Comparison of ENCODE assay signal across 1 cellular context in genomic region chr3:112990672-112991602, GRCh38.
TF ChIP-seq lines count a peak whose summit lies in the region.

GTPBP8 (plus strand) TSS chr3:112990984; CDS start chr3:112991000, 16 bp downstream.

TF ChIP-seq in K562, 482 proteins besides CTCF, POLR2A, EP300 and RAD21 (continued from another document and continues in another):
- 0 out of 2 replicates have a peak, but pooled peaks have one; percentile 22 for TF ChIP-seq ZNF740 (CRISPR knock-in tag; IDR thresholded peaks at IDR 0.05)
- no peak for TF ChIP-seq ZNF740 (tag; IDR thresholded peaks at IDR 0.05)
- TF ChIP-seq CBX2 (IDR thresholded peaks at IDR 0.05; ENCODE audit: insufficient read depth, low read length, poor library complexity, severe bottlenecking), result no peak
- peak; percentile 93 for TF ChIP-seq ZEB2 (IDR thresholded peaks at IDR 0.05)
- no peak for TF ChIP-seq ZNF316 (IDR thresholded peaks at IDR 0.05)
- 0 out of 2 replicates have a peak, but pooled peaks have one; percentile 27 for TF ChIP-seq ELF2 (CRISPR knock-in tag; IDR thresholded peaks at IDR 0.05)
- TF ChIP-seq HDAC6 (IDR thresholded peaks at IDR 0.05; ENCODE audit: low read depth, low read length), result no peak
- TF ChIP-seq THRA (IDR thresholded peaks at IDR 0.05), result no peak
- peak; percentile 74 for TF ChIP-seq NCOA1 (IDR thresholded peaks at IDR 0.05; ENCODE audit: low read depth)
- TF ChIP-seq SFPQ (IDR thresholded peaks at IDR 0.05; ENCODE audit: low read depth, low read length), result no peak
- TF ChIP-seq IRF2 (CRISPR knock-in tag; IDR thresholded peaks at IDR 0.05), result no peak
- no peak for TF ChIP-seq HMG20A (CRISPR knock-in tag; conservative IDR thresholded peaks at IDR 0.05)
- no peak for TF ChIP-seq BACH1 (tag; IDR thresholded peaks at IDR 0.05)
- TF ChIP-seq FOXA3 (CRISPR knock-in tag; conservative IDR thresholded peaks at IDR 0.05 in 1 of 2, IDR thresholded peaks at IDR 0.05 in 1 of 2), result no peak
- no peak for TF ChIP-seq ELK1 (CRISPR knock-in tag; IDR thresholded peaks at IDR 0.05)
- TF ChIP-seq BMI1 (IDR thresholded peaks at IDR 0.05; ENCODE audit: low read length), result no peak
- TF ChIP-seq ESRRB (CRISPR knock-in tag; IDR thresholded peaks at IDR 0.05; ENCODE audit: borderline replicate concordance), result no peak
- 0 out of 2 replicates have a peak, but pooled peaks have one; percentile 30 for TF ChIP-seq KLF1 (tag; IDR thresholded peaks at IDR 0.05)
- TF ChIP-seq CHD2 (IDR thresholded peaks at IDR 0.05; ENCODE audit: low read depth, low read length), result no peak
- no peak for TF ChIP-seq ZNF785 (CRISPR knock-in tag; IDR thresholded peaks at IDR 0.05)
- TF ChIP-seq EZH2 (IDR thresholded peaks at IDR 0.05; ENCODE audit: borderline replicate concordance, low read depth, low read length), result no peak
- no peak for TF ChIP-seq GTF3C2 (IDR thresholded peaks at IDR 0.05; ENCODE audit: borderline replicate concordance, extremely low read depth, insufficient read length)
- 0 out of 2 replicates have a peak, but pooled peaks have one; percentile 37 for TF ChIP-seq ETS1 (conservative IDR thresholded peaks at IDR 0.05; ENCODE audit: control insufficient read depth, low read depth, low read length)
- TF ChIP-seq BHLHE40 (IDR thresholded peaks at IDR 0.05; ENCODE audit: low read length), result no peak
- TF ChIP-seq HDAC2 (IDR thresholded peaks at IDR 0.05), result peak; percentile 44; the same call in 1 of the 2 replicates
- TF ChIP-seq TCF7 (IDR thresholded peaks at IDR 0.05; ENCODE audit: borderline replicate concordance), result no peak
- 0 out of 2 replicates have a peak, but pooled peaks have one; percentile 13 for TF ChIP-seq THAP12 (CRISPR knock-in tag; IDR thresholded peaks at IDR 0.05)
- no peak for TF ChIP-seq FOS (IDR thresholded peaks at IDR 0.05; ENCODE audit: extremely low read depth, insufficient read length)
- TF ChIP-seq ASH1L (IDR thresholded peaks at IDR 0.05; ENCODE audit: borderline replicate concordance, low read depth, partially characterized antibody), result no peak
- no peak for TF ChIP-seq MED1 (CRISPR knock-in tag; IDR thresholded peaks at IDR 0.05; ENCODE audit: borderline replicate concordance)
- TF ChIP-seq KHSRP (IDR thresholded peaks at IDR 0.05), result no peak
- no peak for TF ChIP-seq SREBF2 (CRISPR knock-in tag; IDR thresholded peaks at IDR 0.05)
- peak; percentile 50; the same call in 1 of the 2 replicates for TF ChIP-seq LCOR (CRISPR knock-in tag; IDR thresholded peaks at IDR 0.05)
- no peak for TF ChIP-seq HINFP (tag; conservative IDR thresholded peaks at IDR 0.05; ENCODE audit: low read depth)
- no peak for TF ChIP-seq MCM2 (IDR thresholded peaks at IDR 0.05; ENCODE audit: low read depth)
- TF ChIP-seq TAF1 (IDR thresholded peaks at IDR 0.05; ENCODE audit: control insufficient read depth, extremely low read depth, insufficient read depth, low read length, severe bottlenecking), result peak; percentile 74
- TF ChIP-seq SMARCC2 (IDR thresholded peaks at IDR 0.05; ENCODE audit: low read depth), result no peak
- TF ChIP-seq ZNF766 (CRISPR knock-in tag; conservative IDR thresholded peaks at IDR 0.05), result peak; percentile 82; the same call in 1 of the 2 replicates
- peak; percentile 84 for TF ChIP-seq ATF7 (IDR thresholded peaks at IDR 0.05)
- no peak; a peak in 1 of 4 replicates for TF ChIP-seq KDM1A (IDR thresholded peaks at IDR 0.05)
- TF ChIP-seq NFATC3 (IDR thresholded peaks at IDR 0.05), result no peak
- TF ChIP-seq ZFX (CRISPR knock-in tag; IDR thresholded peaks at IDR 0.05), result peak; percentile 80
- TF ChIP-seq CXXC5 (CRISPR knock-in tag; IDR thresholded peaks at IDR 0.05), result peak; percentile 79
- TF ChIP-seq ZSCAN32 (CRISPR knock-in tag; IDR thresholded peaks at IDR 0.05), result no peak
- no peak for TF ChIP-seq ZNF253 (CRISPR knock-in tag; conservative IDR thresholded peaks at IDR 0.05)
- no peak for TF ChIP-seq SMARCA4 (IDR thresholded peaks at IDR 0.05)
- TF ChIP-seq POLR2AphosphoS2 (IDR thresholded peaks at IDR 0.05; ENCODE audit: low read length), result peak; percentile 54; the same call in 1 of the 2 replicates
- TF ChIP-seq NELFE (IDR thresholded peaks at IDR 0.05; ENCODE audit: insufficient read depth, insufficient read length), result peak; percentile 14
- no peak for TF ChIP-seq ZNF311 (CRISPR knock-in tag; IDR thresholded peaks at IDR 0.05)
- no peak for TF ChIP-seq WHSC1 (IDR thresholded peaks at IDR 0.05; ENCODE audit: low read length)
- TF ChIP-seq ZNF583 (CRISPR knock-in tag; IDR thresholded peaks at IDR 0.05), result no peak
- TF ChIP-seq NFYB (IDR thresholded peaks at IDR 0.05; ENCODE audit: extremely low read depth, insufficient read length), result no peak
- peak; percentile 14; the same call in 1 of the 2 replicates for TF ChIP-seq ZNF431 (CRISPR knock-in tag; IDR thresholded peaks at IDR 0.05)
- TF ChIP-seq CREB1 (IDR thresholded peaks at IDR 0.05), result peak; percentile 64
- TF ChIP-seq CREB1 (CRISPR knock-in tag; IDR thresholded peaks at IDR 0.05), result peak; percentile 70
- TF ChIP-seq CBFA2T3 (IDR thresholded peaks at IDR 0.05), result no peak
- TF ChIP-seq HOMEZ (CRISPR knock-in tag; IDR thresholded peaks at IDR 0.05), result no peak
- no peak for TF ChIP-seq ZNF347 (CRISPR knock-in tag; IDR thresholded peaks at IDR 0.05; ENCODE audit: low read depth)
- TF ChIP-seq SOX6 (IDR thresholded peaks at IDR 0.05), result no peak
- no peak for TF ChIP-seq HLTF (IDR thresholded peaks at IDR 0.05)
- TF ChIP-seq ZNF75A (CRISPR knock-in tag; IDR thresholded peaks at IDR 0.05), result no peak
- TF ChIP-seq TCFL5 (CRISPR knock-in tag; conservative IDR thresholded peaks at IDR 0.05), result no peak
- peak; percentile 82 for TF ChIP-seq ZNF143 (CRISPR knock-in tag; IDR thresholded peaks at IDR 0.05)
- no peak for TF ChIP-seq KLF16 (IDR thresholded peaks at IDR 0.05)
- TF ChIP-seq NBN (IDR thresholded peaks at IDR 0.05; ENCODE audit: low read depth), result peak; percentile 57; the same call in 1 of the 2 replicates
